22 cellular contexts compared by ENCODE assay signal in genomic region chr21:31156662-31157061, GRCh38.
"Had no signal": no experiment of that assay in that cellular context is flagged by ENCODE, and none has a peak within 500 bp of the region (broad histone marks: within the 10 kb centered on the region; RNA-seq: fewer than 3 reads in every experiment).

No MANE protein-coding gene starts in this region.

- H3K9me3 ChIP-seq: testis had no signal

- H3K36me3 ChIP-seq: heart right ventricle, upper lobe of right lung had no signal

- H3K4me1 ChIP-seq: upper lobe of right lung, vagina had no signal

- H3K27ac ChIP-seq: heart right ventricle, testis, tibial nerve, upper lobe of right lung, vagina had no signal

- H3K27me3 ChIP-seq: dorsolateral prefrontal cortex, testis, tibial nerve, upper lobe of right lung, vagina had no signal

- H3K4me3 Mint-ChIP-seq: natural killer cell; neural crest cell; stimulated activated effector memory CD8-positive, alpha-beta T cell treated with anti-CD3 and anti-CD28 coated beads, Interleukin-12 subunit alpha, Interleukin-12 subunit beta, amount 100 ng/mL, for 72 hours had no signal

- H3K36me3 Mint-ChIP-seq: natural killer cell had no signal

- H3K27ac Mint-ChIP-seq: natural killer cell; stimulated activated effector memory CD8-positive, alpha-beta T cell treated with anti-CD3 and anti-CD28 coated beads, Interleukin-12 subunit alpha, Interleukin-12 subunit beta, amount 100 ng/mL, for 72 hours had no signal

- H3K4me1 Mint-ChIP-seq: stimulated activated effector memory CD8-positive, alpha-beta T cell treated with anti-CD3 and anti-CD28 coated beads, Interleukin-12 subunit alpha, Interleukin-12 subunit beta, amount 100 ng/mL, for 72 hours had no signal

- DNase-seq: cortex of kidney; dorsolateral prefrontal cortex; effector CD8-positive, alpha-beta T cell; heart right ventricle; hypothalamus; kidney glomerular epithelial cell; mucosa of descending colon; natural killer cell; small intestine; stimulated activated CD4-positive, alpha-beta T cell treated with anti-CD3 and anti-CD28 coated beads, Interleukin-2, amount 100 ng/mL, for 48 hours; stimulated activated CD8-positive, alpha-beta memory T cell treated with anti-CD3 and anti-CD28 coated beads, Interleukin-4, amount 100 ng/mL, for 48 hours; stimulated activated naive CD8-positive, alpha-beta T cell treated with anti-CD3 and anti-CD28 coated beads, Interleukin-15, Interleukin-2, amounts not matched to agents 100 U/mL and 50 U/mL, for 24 hours; testis; upper lobe of right lung had no signal

- ATAC-seq: esophagus mucosa; heart right ventricle; mucosa of descending colon; natural killer cell; stimulated activated effector memory CD8-positive, alpha-beta T cell treated with anti-CD3 and anti-CD28 coated beads, Interleukin-12 subunit alpha, Interleukin-12 subunit beta, amount 100 ng/mL, for 72 hours; upper lobe of right lung had no signal

- H3K4me3 ChIP-seq: heart right ventricle, mucosa of descending colon, testis, tibial nerve, upper lobe of right lung, vagina had no signal

- FAIRE-seq: endometrium, frontal cortex, islet of Langerhans, small intestine had no signal
